In the genomic region with DNA sequence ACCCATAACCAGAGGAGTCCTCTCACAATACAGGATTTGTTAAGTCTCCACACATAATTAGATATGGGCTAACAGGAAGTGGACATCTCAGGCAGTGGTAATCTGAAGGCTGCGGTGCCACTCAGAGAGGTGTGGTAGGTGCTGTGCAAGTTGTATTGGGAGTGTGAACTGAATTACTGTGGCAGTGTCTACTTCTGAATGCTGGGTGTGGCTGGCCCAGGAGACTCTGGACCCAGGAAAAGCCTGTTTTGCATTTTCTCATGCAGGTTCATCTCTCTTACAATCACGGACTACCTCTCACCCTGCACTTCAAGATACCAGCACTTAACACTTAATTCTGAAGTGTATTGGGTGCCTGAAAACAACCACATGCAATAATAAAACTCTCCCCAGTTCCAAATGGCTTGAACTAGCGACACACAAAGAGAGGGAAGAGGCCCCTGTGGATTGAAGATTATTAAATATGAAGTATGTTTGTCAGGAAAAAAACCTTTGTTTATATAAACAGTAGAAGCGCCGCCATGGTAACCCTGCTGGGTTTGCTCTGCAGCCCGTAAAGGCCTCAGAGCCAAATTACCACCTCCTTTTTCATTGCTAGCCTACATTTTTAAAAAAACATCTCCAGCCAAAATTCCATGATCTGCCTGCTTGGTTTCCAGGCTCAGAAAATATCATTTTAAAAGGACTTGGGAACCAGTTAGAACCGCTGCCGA, we compare ENCODE assay signal across 9 cellular contexts.
DNase-seq lines count a peak whose midpoint lies in the region; ATAC-seq lines count a peak whose summit lies in the region.
"Had no signal": no experiment of that assay in that cellular context is flagged by ENCODE, and none has a peak within 500 bp of the region (broad histone marks: within the 10 kb centered on the region; RNA-seq: fewer than 3 reads in every experiment).

No MANE protein-coding gene starts in this region.

- ATAC-seq in Right ventricle myocardium inferior, result peak; percentile 35
- ATAC-seq in HG03442 (IDR thresholded peaks at IDR 0.05; ENCODE audit: unreplicated experiment), result no peak
- no peak for ATAC-seq in HG03521 (IDR thresholded peaks at IDR 0.05; ENCODE audit: unreplicated experiment)

- 85 to 88% methylated on average over 4 of the region's 8 CpGs for WGBS in mesodermal cell (ENCODE audit: insufficient coverage in 2 of 2), 2 experiments

- peaks cover 19% of the 10 kb centered on the region for H3K4me1 ChIP-seq in mesodermal cell (ENCODE audit: control insufficient read depth, insufficient read depth, low read length, poor library complexity, severe bottlenecking)

- H3K4me3 ChIP-seq in mesodermal cell (ENCODE audit: extremely low read depth, insufficient read depth, low read length, poor library complexity, severe bottlenecking), result no peak overlapping the region
- H3K4me3 ChIP-seq: BLaER1 had no signal

- H3K27ac ChIP-seq in cingulate gyrus (ENCODE audit: low read depth, low read length), result peak overlapping the region; percentile 69
- H3K27ac ChIP-seq in mesodermal cell (ENCODE audit: low read depth, low read length, severe bottlenecking), result peak overlapping the region; percentile 89
- H3K27ac ChIP-seq: BLaER1 had no signal

- no peaks in the 10 kb centered on the region for H3K36me3 ChIP-seq in mesodermal cell (ENCODE audit: control insufficient read depth, insufficient read depth, low read length)
- H3K36me3 ChIP-seq: BLaER1 had no signal

- H3K9me3 ChIP-seq in mesodermal cell (ENCODE audit: control insufficient read depth, low read length), result peaks cover 3% of the 10 kb centered on the region

- intact Hi-C loops in Right ventricle myocardium inferior (cut with DNase I), result loop anchor here (5.0 to 10.0 kb wide), 3 partner anchors 87 to 282 kb away; no protein-coding TSS in a partner anchor
- intact Hi-C loops in cardiac septum (cut with DNase I), result loop anchor here (10.0 kb wide), 1 partner anchor 365 kb away; no protein-coding TSS in a partner anchor

- DNase-seq in Right ventricle myocardium inferior (ENCODE audit: missing footprints), result peak; percentile 74
- no peak for DNase-seq in cardiac septum (ENCODE audit: low spot score)
- no peak for DNase-seq in GM19238 (ENCODE audit: insufficient read length, low spot score)
- DNase-seq in activated naive CD4-positive, alpha-beta T cell treated with Interleukin-2 at 50 U/mL for 16 hours, result no peak
